ENCODE assay signal across 11 cellular contexts in the genomic region with DNA sequence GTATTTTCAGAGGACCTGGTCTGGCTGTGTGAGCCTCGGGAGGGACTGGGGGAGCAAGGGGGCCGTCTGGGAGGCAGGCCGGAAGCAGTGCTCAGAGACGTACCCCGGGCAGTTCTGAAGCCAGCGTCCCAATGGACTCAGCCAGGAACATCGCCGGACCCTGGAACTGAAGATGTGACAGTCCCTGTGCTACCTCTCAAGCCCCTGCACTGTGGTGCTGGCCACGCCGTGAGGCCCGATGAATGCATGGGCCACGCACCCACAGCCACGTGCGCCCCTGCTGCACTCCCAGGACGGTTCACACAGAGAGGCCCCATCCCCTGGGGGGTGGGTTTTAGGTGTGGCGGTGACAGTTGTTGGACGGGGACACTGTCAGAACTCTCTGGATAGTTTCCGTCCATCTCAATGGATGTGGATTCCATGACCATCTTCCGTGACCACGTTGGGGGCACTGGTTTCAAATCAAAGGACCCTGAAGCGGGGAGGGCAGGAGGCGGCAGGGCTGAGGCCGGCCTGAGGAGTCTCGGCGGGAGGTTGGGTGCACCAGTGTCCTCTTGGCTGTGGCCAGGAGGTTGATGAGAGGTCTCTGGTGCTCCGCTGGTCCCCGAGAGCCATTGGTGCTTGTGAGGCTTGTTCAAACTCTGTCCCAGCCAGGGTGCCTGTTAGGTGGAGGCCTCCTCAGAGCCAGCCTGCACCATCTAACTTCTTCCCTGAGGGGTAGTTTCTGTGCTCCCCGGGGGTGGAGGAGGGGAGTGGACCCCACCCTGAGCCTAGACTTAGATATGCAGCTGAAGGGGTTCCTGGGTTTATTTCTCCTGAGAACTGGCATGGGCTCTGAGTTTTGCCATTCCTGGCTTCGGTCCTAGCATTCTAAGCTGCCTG. TPM values are rescaled to one million over a fixed set of nuclear protein-coding genes. Genes with fewer than 3 reads are reported as not detected.
DNase-seq lines count a peak whose midpoint lies in the region; ATAC-seq and TF ChIP-seq lines count a peak whose summit lies in the region.
"Had no signal": no experiment of that assay in that cellular context is flagged by ENCODE, and none has a peak within 500 bp of the region (broad histone marks: within the 10 kb centered on the region; RNA-seq: fewer than 3 reads in every experiment).

No MANE protein-coding gene starts in this region.

- WGBS in SK-N-SH (ENCODE audit: low lambda C conversion rate) = 82% methylated on average over 10 of the region's 29 CpGs

- H3K27me3 Mint-ChIP-seq in brain = no peaks in the 10 kb centered on the region

- H3K27ac Mint-ChIP-seq in brain = peak overlapping the region in 3 of 5 experiments; percentile 56 to 80 (median 73)

- no peaks in the 10 kb centered on the region; a peak in 1 of 4 replicates for H3K4me1 ChIP-seq in SK-N-SH (ENCODE audit: control insufficient read depth in 1 of 2, insufficient read depth in 2 of 2, low read depth in 1 of 2, low read length in 1 of 2)
- no peaks in the 10 kb centered on the region for H3K4me1 ChIP-seq in HEK293 (ENCODE audit: control insufficient read depth, insufficient read depth, low read length)
- no peaks in the 10 kb centered on the region for H3K4me1 ChIP-seq in osteoblast (ENCODE audit: insufficient read depth, low read length)
- no peaks in the 10 kb centered on the region for H3K4me1 ChIP-seq in effector memory CD4-positive, alpha-beta T cell (ENCODE audit: control insufficient read depth, insufficient read depth, low read length, poor library complexity, severe bottlenecking)

- H3K9ac ChIP-seq in SK-N-SH = no peak overlapping the region

- H3K4me1 Mint-ChIP-seq in brain = peaks cover 24% of the 10 kb centered on the region

- H3K9me2 ChIP-seq in SK-N-SH = no peaks in the 10 kb centered on the region

- H2AFZ ChIP-seq in SK-N-SH (ENCODE audit: low read depth) (no peak overlapping the region), osteoblast (ENCODE audit: low read length) (no peak overlapping the region)

- no peak overlapping the region for H3K4me3 Mint-ChIP-seq in brain
- H3K4me3 Mint-ChIP-seq: CD14-positive monocyte had no signal

- no peak overlapping the region for H3K4me2 ChIP-seq in SK-N-SH
- no peak overlapping the region for H3K4me2 ChIP-seq in osteoblast (ENCODE audit: insufficient read depth, low read length)

- no peaks in the 10 kb centered on the region; the same call in 1 of the 2 replicates for H4K20me1 ChIP-seq in SK-N-SH (ENCODE audit: insufficient read depth)
- peaks cover 14% of the 10 kb centered on the region for H4K20me1 ChIP-seq in osteoblast (ENCODE audit: insufficient read depth, low read length)

- no peak for TF ChIP-seq RAD21 in SK-N-SH (IDR thresholded peaks at IDR 0.05; ENCODE audit: low read length)

- H3K27ac ChIP-seq in SK-N-SH (ENCODE audit: low read depth in 2 of 2, low read length in 1 of 2) (no peak overlapping the region), HEK293 (ENCODE audit: extremely low read depth, low read depth, low read length) (no peak overlapping the region), osteoblast (ENCODE audit: low read depth, low read length) (no peak overlapping the region)
- H3K27ac ChIP-seq in effector memory CD4-positive, alpha-beta T cell (ENCODE audit: insufficient read depth, low read length, poor library complexity, severe bottlenecking) = no peak overlapping the region
- H3K27ac ChIP-seq: 22Rv1 had no signal

- DNase-seq in SK-N-SH (no peak), osteoblast (ENCODE audit: insufficient read length, low spot score, missing footprints) (peak; percentile 83), amygdala (lab: John Stamatoyannopoulos, UW) (no peak), SK-N-DZ (ENCODE audit: low spot score) (no peak)
- DNase-seq in effector memory CD4-positive, alpha-beta T cell = no peak

- no peak overlapping the region; a peak in 1 of 4 replicates for H3K4me3 ChIP-seq in SK-N-SH (ENCODE audit: low read depth in 2 of 2, low read length in 1 of 2)
- H3K4me3 ChIP-seq in HEK293 (ENCODE audit: low read depth, low read length) = no peak overlapping the region
- no peak overlapping the region for H3K4me3 ChIP-seq in osteoblast (ENCODE audit: insufficient read depth, low read length)
- H3K4me3 ChIP-seq in effector memory CD4-positive, alpha-beta T cell (ENCODE audit: insufficient read depth, low read depth, low read length, poor library complexity, severe bottlenecking) = no peak overlapping the region
- H3K4me3 ChIP-seq: MG63 had no signal

- H3K36me3 ChIP-seq in SK-N-SH (replicated peaks in 1 of 2; ENCODE audit: control insufficient read depth in 1 of 2, insufficient read depth in 2 of 2, low read length in 1 of 2) (peaks cover 5 to 27% of the 10 kb centered on the region in 2 experiments), HEK293 (ENCODE audit: control insufficient read depth in 2 of 2, insufficient read depth in 1 of 2, low read length in 2 of 2) (peaks cover 0 to 23% of the 10 kb centered on the region in 2 experiments; a peak in 1 of 3 replicates), osteoblast (ENCODE audit: insufficient read depth, low read length) (peaks cover 42% of the 10 kb centered on the region)
- H3K36me3 ChIP-seq in effector memory CD4-positive, alpha-beta T cell (ENCODE audit: control insufficient read depth, insufficient read depth, low read length) = no peaks in the 10 kb centered on the region

- no peaks in the 10 kb centered on the region for H3K79me2 ChIP-seq in SK-N-SH (ENCODE audit: insufficient read depth)
- H3K79me2 ChIP-seq in osteoblast (ENCODE audit: insufficient read depth, low read length) = no peaks in the 10 kb centered on the region

- CTCF ChIA-PET in SK-N-SH (lab: Yijun Ruan, JAX) (interaction anchor here (0.7 to 2.7 kb wide), 12 partner anchors 8 to 259 kb away, joined by 3 to 14 read pairs (median 6); a partner anchor contains a TSS), HEK293 (lab: Yijun Ruan, JAX) (interaction anchor here (0.6 to 2.0 kb wide), 17 partner anchors 9 to 677 kb away, joined by 3 to 13 read pairs (median 4); no protein-coding TSS in a partner anchor)

- POLR2A ChIA-PET in SK-N-SH (lab: Yijun Ruan, JAX) (no interaction called here), HEK293 (lab: Yijun Ruan, JAX) (interaction anchor here (0.6 to 1.3 kb wide), 4 partner anchors 9 to 156 kb away, joined by 3 to 5 read pairs (median 4); a partner anchor contains a TSS)

- H3K9me3 ChIP-seq in SK-N-SH = no peaks in the 10 kb centered on the region
- H3K9me3 ChIP-seq in HEK293 (ENCODE audit: control insufficient read depth, insufficient read depth, low read depth, low read length) = no peaks in the 10 kb centered on the region
- no peaks in the 10 kb centered on the region for H3K9me3 ChIP-seq in osteoblast (ENCODE audit: low read depth, low read length)
- no peaks in the 10 kb centered on the region for H3K9me3 ChIP-seq in effector memory CD4-positive, alpha-beta T cell (ENCODE audit: control insufficient read depth, low read length)
- H3K9me3 ChIP-seq: MG63 had no signal

- ATAC-seq in SK-N-SH treated with all-trans-retinoic acid at 6 μM for 48 hours = peak; percentile 17

- TF ChIP-seq EP300 in SK-N-SH (IDR thresholded peaks at IDR 0.05; ENCODE audit: borderline replicate concordance in 1 of 2, low read depth in 1 of 2, low read length in 1 of 2) = no peak

- H3K9me3 Mint-ChIP-seq in brain = no peaks in the 10 kb centered on the region

- H3K36me3 Mint-ChIP-seq in brain = no peaks in the 10 kb centered on the region
- H3K36me3 Mint-ChIP-seq: CD14-positive monocyte had no signal

- TF ChIP-seq CTCF in SK-N-SH (IDR thresholded peaks at IDR 0.05) (no peak), HEK293 (tag by site-specific recombination; IDR thresholded peaks at IDR 0.05) (no peak), brain (conservative IDR thresholded peaks at IDR 0.05) (no peak), osteoblast (IDR thresholded peaks at IDR 0.05; ENCODE audit: extremely low read depth, low read depth, low read length) (no peak)

- no peaks in the 10 kb centered on the region for H3K27me3 ChIP-seq in SK-N-SH (ENCODE audit: insufficient read depth)
- no peaks in the 10 kb centered on the region for H3K27me3 ChIP-seq in osteoblast (ENCODE audit: insufficient read depth, low read length)
- H3K27me3 ChIP-seq in effector memory CD4-positive, alpha-beta T cell (replicated peaks; ENCODE audit: control insufficient read depth, insufficient read depth, low read length, poor library complexity, severe bottlenecking) = peaks cover 8% of the 10 kb centered on the region
- H3K27me3 ChIP-seq: MG63 had no signal

- H3F3A ChIP-seq in SK-N-SH (replicated peaks; ENCODE audit: insufficient read depth) = no peaks in the 10 kb centered on the region

TF ChIP-seq in SK-N-SH treated with all-trans-retinoic acid at 6 μM for 48 hours, 23 proteins besides CTCF, POLR2A, EP300 and RAD21 (continues in another document):
- TF ChIP-seq ARNTL (CRISPR knock-in tag; IDR thresholded peaks at IDR 0.05; ENCODE audit: borderline replicate concordance, low read depth) = no peak
- TF ChIP-seq TOX (CRISPR knock-in tag; IDR thresholded peaks at IDR 0.05; ENCODE audit: borderline replicate concordance) = no peak
- TF ChIP-seq CSDC2 (CRISPR knock-in tag; IDR thresholded peaks at IDR 0.05) = no peak
- no peak for TF ChIP-seq OSR1 (CRISPR knock-in tag; IDR thresholded peaks at IDR 0.05)
- TF ChIP-seq ZNF8 (CRISPR knock-in tag; IDR thresholded peaks at IDR 0.05) = no peak
- TF ChIP-seq SNAI2 (CRISPR knock-in tag; IDR thresholded peaks at IDR 0.05) = no peak

TF ChIP-seq in SK-N-SH, 30 proteins besides CTCF, POLR2A, EP300 and RAD21 (continues in another document):
- TF ChIP-seq NRF1 (IDR thresholded peaks at IDR 0.05; ENCODE audit: low read depth, low read length) = no peak
- TF ChIP-seq POLR2AphosphoS5 (IDR thresholded peaks at IDR 0.05; ENCODE audit: low read depth, low read length) = no peak
- TF ChIP-seq TEAD4 (IDR thresholded peaks at IDR 0.05; ENCODE audit: borderline replicate concordance, insufficient read depth) = no peak

TF ChIP-seq in HEK293, 187 proteins besides CTCF, POLR2A, EP300 and RAD21 (continues in another document):
- TF ChIP-seq ZBTB20 (tag by site-specific recombination; IDR thresholded peaks at IDR 0.05) (peak; percentile 53), ZNF426 (tag by site-specific recombination; IDR thresholded peaks at IDR 0.05) (no peak)

RNA-seq across cellular contexts. Expression of a gene that starts 36.3 kb away (rescaled TPM):
- polyA plus RNA-seq in SK-N-SH (2012; rRNA removed) (34.9 and 40.1 TPM in 2 replicates), brain (ENCODE audit: insufficient read depth, low read depth, low replicate concordance) (9.1 TPM)
- 22.9 and 33.7 TPM in 2 replicates for polyA plus RNA-seq in SK-N-SH (2012; cell fraction: cytosol; rRNA removed)
- 40.6 and 55.1 TPM in 2 replicates for polyA plus RNA-seq in SK-N-SH (2012; cell fraction: nucleus; rRNA removed)
- total RNA-seq in osteoblast = 12.1 and 13.0 TPM in 2 replicates
- polyA plus RNA-seq in SK-N-DZ (2014; cell fraction: cytosol; rRNA removed) = 19.9 and 23.4 TPM in 2 replicates
- polyA plus RNA-seq in SK-N-DZ (2014; cell fraction: nucleus; rRNA removed) = 34.1 and 38.4 TPM in 2 replicates
